Comparison of ENCODE assay signal across 12 cellular contexts in the genomic region with DNA sequence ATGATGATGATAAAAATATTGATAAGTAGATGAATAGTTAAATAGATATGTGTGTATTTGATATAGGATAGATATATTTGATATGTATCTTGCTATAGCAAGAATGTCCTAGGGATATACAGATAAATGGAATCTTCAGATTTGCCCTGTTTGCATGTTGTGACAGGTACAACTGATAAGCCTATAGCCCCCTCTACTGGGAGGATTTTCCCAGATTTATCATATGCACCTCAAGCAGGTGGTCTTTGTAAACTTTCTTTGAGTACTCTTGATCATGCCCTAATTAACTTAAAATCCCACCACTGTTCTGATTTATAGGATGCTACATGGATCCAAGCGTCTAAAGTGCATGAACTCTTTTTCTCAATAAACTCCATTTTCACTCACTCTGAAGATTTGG.
DNase-seq lines count a peak whose midpoint lies in the region; ATAC-seq and TF ChIP-seq lines count a peak whose summit lies in the region.
"Had no signal": no experiment of that assay in that cellular context is flagged by ENCODE, and none has a peak within 500 bp of the region (broad histone marks: within the 10 kb centered on the region; RNA-seq: fewer than 3 reads in every experiment).

No MANE protein-coding gene starts in this region.

- H3K9ac ChIP-seq in Loucy (ENCODE audit: low read depth, low read length, poor library complexity, severe bottlenecking), result no peak overlapping the region

- H3K4me1 ChIP-seq in Loucy (ENCODE audit: insufficient read depth, low read length, poor library complexity, severe bottlenecking), result no peaks in the 10 kb centered on the region
- H3K4me1 ChIP-seq in mucosa of descending colon (ENCODE audit: low read depth), result no peaks in the 10 kb centered on the region
- H3K4me1 ChIP-seq: esophagus muscularis mucosa had no signal

- no peaks in the 10 kb centered on the region for H3K27me3 ChIP-seq in Loucy (ENCODE audit: insufficient read depth, low read length, poor library complexity, severe bottlenecking)
- H3K27me3 ChIP-seq: esophagus muscularis mucosa had no signal

- intact Hi-C loops in mucosa of descending colon (cut with DNase I, micrococcal nuclease), result no loop called here

- H3K9me2 ChIP-seq in Loucy (replicated peaks; ENCODE audit: low read depth, low read length), result no peaks in the 10 kb centered on the region

- no peaks in the 10 kb centered on the region for H3K9me3 ChIP-seq in Loucy (ENCODE audit: insufficient read depth, low read depth, low read length)
- no peaks in the 10 kb centered on the region for H3K9me3 ChIP-seq in mucosa of descending colon
- H3K9me3 ChIP-seq: esophagus muscularis mucosa had no signal

- H3K36me3 ChIP-seq in Loucy (ENCODE audit: insufficient read depth, low read length) (no peaks in the 10 kb centered on the region), mucosa of descending colon (ENCODE audit: low read depth) (no peaks in the 10 kb centered on the region)
- H3K36me3 ChIP-seq: esophagus muscularis mucosa had no signal

- no peaks in the 10 kb centered on the region for H4K20me1 ChIP-seq in Loucy (ENCODE audit: insufficient read depth, low read length, poor library complexity, severe bottlenecking)

- no peak overlapping the region for H2AFZ ChIP-seq in Loucy (ENCODE audit: low read length)

- H3K4me2 ChIP-seq in Loucy (ENCODE audit: low read depth, low read length, poor library complexity, severe bottlenecking), result no peak overlapping the region

- DNase-seq in EL (peak; percentile 12), amniotic epithelial cell (ENCODE audit: low read depth) (peak; percentile 42), mucosa of descending colon (peak in 1 of 3 donors; percentile 74), Kasumi-1 (lab: John Stamatoyannopoulos, UW) (no peak), putamen (ENCODE audit: low spot score) (no peak)
- DNase-seq in stimulated activated naive CD8-positive, alpha-beta T cell treated with anti-CD3 and anti-CD28 coated beads, Interleukin-15, Interleukin-2, amounts not matched to agents 100 U/mL and 50 U/mL, for 24 hours, result no peak
- DNase-seq: activated CD4-positive, alpha-beta T cell treated with anti-CD3 and anti-CD28 coated beads, Interleukin-2, amount 50 U/mL, for 48 hours; stimulated activated naive CD8-positive, alpha-beta T cell treated with anti-CD3 and anti-CD28 coated beads, Interleukin-15, amount 100 ng/mL, for 72 hours had no signal

- H3K79me2 ChIP-seq in Loucy (ENCODE audit: insufficient read depth, low read length), result no peaks in the 10 kb centered on the region

- TF ChIP-seq CTCF in Loucy (conservative IDR thresholded peaks at IDR 0.05; ENCODE audit: low read length) (peak; percentile 51), mucosa of descending colon (IDR thresholded peaks at IDR 0.05) (no peak)

- ATAC-seq in mucosa of descending colon (peak; percentile 38), HG02571 (IDR thresholded peaks at IDR 0.05; ENCODE audit: unreplicated experiment) (no peak)
- ATAC-seq in stimulated activated naive CD8-positive, alpha-beta T cell treated with anti-CD3 and anti-CD28 coated beads, Interleukin-15, Interleukin-2, amounts not matched to agents 100 U/mL and 50 U/mL, for 24 hours, result no peak
- ATAC-seq: K562; stimulated activated naive CD8-positive, alpha-beta T cell treated with anti-CD3 and anti-CD28 coated beads, Interleukin-15, amount 100 ng/mL, for 72 hours had no signal

- H3F3A ChIP-seq in Loucy (ENCODE audit: low read depth), result no peaks in the 10 kb centered on the region

- no peak overlapping the region for H3K4me3 ChIP-seq in Loucy (ENCODE audit: low read length, poor library complexity, severe bottlenecking)
- no peak overlapping the region for H3K4me3 ChIP-seq in mucosa of descending colon
- H3K4me3 ChIP-seq: esophagus muscularis mucosa, K562 had no signal

Comparison
In these comparisons a context has a peak if more than half of its experiments do, and no peak if none do; other contexts are left out.
1. DNase-seq: peak in EL (single experiment) and amniotic epithelial cell (single experiment); none in stimulated activated naive CD8-positive, alpha-beta T cell treated with anti-CD3 and anti-CD28 coated beads, Interleukin-15, Interleukin-2, amounts not matched to agents 100 U/mL and 50 U/mL, for 24 hours (single experiment), Kasumi-1 (0 of 2) and putamen (single experiment).